19 cellular contexts compared by ENCODE assay signal in the genomic region with DNA sequence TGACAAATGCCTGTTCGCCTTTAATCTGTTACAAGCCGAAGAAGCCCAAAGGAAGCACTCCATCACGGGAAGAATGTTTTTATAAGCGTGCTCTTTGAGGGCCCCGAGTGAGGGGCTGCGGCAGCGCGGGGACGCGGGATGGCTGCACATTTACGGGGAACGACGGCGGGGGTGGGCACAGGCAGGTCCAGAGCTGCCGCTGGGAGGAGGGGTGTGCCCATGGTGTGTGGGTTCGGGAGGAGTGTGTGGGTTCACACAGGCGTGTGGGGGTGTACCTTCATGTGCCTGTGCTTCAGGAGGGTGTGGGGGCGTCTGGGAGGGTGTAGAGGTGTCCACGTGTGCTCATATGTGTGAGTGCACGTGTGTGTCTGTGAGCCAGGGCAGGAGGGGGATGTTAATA.
DNase-seq lines count a peak whose midpoint lies in the region; ATAC-seq and TF ChIP-seq lines count a peak whose summit lies in the region.
"Had no signal": no experiment of that assay in that cellular context is flagged by ENCODE, and none has a peak within 500 bp of the region (broad histone marks: within the 10 kb centered on the region; RNA-seq: fewer than 3 reads in every experiment).

No MANE protein-coding gene starts in this region.

- H4K91ac ChIP-seq in IMR-90 (ENCODE audit: insufficient read depth, low read depth, low read length), result no peak overlapping the region

- no peak for DNase-seq in IMR-90
- no peak for DNase-seq in NCI-H128 (lab: John Stamatoyannopoulos, UW; ENCODE audit: unreplicated experiment)
- DNase-seq in brain microvascular endothelial cell, result no peak
- DNase-seq in activated T-cell treated with anti-CD3 and anti-CD28 coated beads, Interleukin-2, amount 50 U/mL, for 24 hours, result no peak
- DNase-seq: C1 segment of cervical spinal cord; CD8-positive, alpha-beta T cell; GOT3; Kasumi-1; NCI-H1417 treated with DMSO at 0.1 percent for 48 hours; NCI-H1930; NCI-H226; NCI-H774; NK-92 treated with Interleukin-12 subunit alpha and Interleukin-12 subunit beta, amount 100 ng/mL, for 24 hours; SHP77 treated with DMSO at 0.1 percent for 48 hours had no signal

- H3K27ac Mint-ChIP-seq in activated T-cell treated with anti-CD3 and anti-CD28 coated beads, Interleukin-2, amount 50 U/mL, for 24 hours, result no peak overlapping the region
- H3K27ac Mint-ChIP-seq: CD8-positive, alpha-beta T cell had no signal

- no peak overlapping the region for H3K4ac ChIP-seq in IMR-90 (ENCODE audit: low read depth, low read length)

- peaks cover 2% of the 10 kb centered on the region for H3K4me1 Mint-ChIP-seq in activated T-cell treated with anti-CD3 and anti-CD28 coated beads, Interleukin-2, amount 50 U/mL, for 24 hours (ENCODE audit: low read depth)

- no peak overlapping the region for H2BK20ac ChIP-seq in IMR-90 (ENCODE audit: low read depth, low read length)

- H2BK120ac ChIP-seq in IMR-90 (ENCODE audit: low read depth, low read length), result no peak overlapping the region

- H3K36me3 Mint-ChIP-seq in activated T-cell treated with anti-CD3 and anti-CD28 coated beads, Interleukin-2, amount 50 U/mL, for 24 hours (ENCODE audit: low read depth), result no peaks in the 10 kb centered on the region
- H3K36me3 Mint-ChIP-seq: CD8-positive, alpha-beta T cell had no signal

- no peak overlapping the region for H3K4me3 Mint-ChIP-seq in activated T-cell treated with anti-CD3 and anti-CD28 coated beads, Interleukin-2, amount 50 U/mL, for 24 hours
- H3K4me3 Mint-ChIP-seq: CD8-positive, alpha-beta T cell had no signal

- POLR2A ChIA-PET in IMR-90 (lab: Charles Lee; ENCODE audit: unreplicated experiment), result no interaction called here

- WGBS in IMR-90 (ENCODE audit: extremely low coverage in 2 of 2, insufficient read length in 1 of 2), 2 experiments, result 3% methylated on average over 10 of the region's 20 CpGs; no CpG with 5 or more reads in 1 of the 2 experiments

- no peak overlapping the region for H3K4me2 ChIP-seq in IMR-90 (ENCODE audit: low read depth, low read length)
- H3K4me2 ChIP-seq in parathyroid adenoma (ENCODE audit: low read length), result peak overlapping the region; percentile 36

- H2AK5ac ChIP-seq in IMR-90 (ENCODE audit: low read depth, low read length), result no peak overlapping the region

- H2AK9ac ChIP-seq in IMR-90 (replicated peaks; ENCODE audit: low read depth, low read length, poor library complexity), result no peak overlapping the region

- no peak for TF ChIP-seq POLR2A in IMR-90 (IDR thresholded peaks at IDR 0.05; ENCODE audit: low read depth, low read length)

- H3K79me2 ChIP-seq in parathyroid adenoma, result no peaks in the 10 kb centered on the region

- H3K9ac ChIP-seq in IMR-90 (ENCODE audit: low read depth, low read length) (no peak overlapping the region), iPS-20b (ENCODE audit: low read depth, low read length) (no peak overlapping the region), parathyroid adenoma (no peak overlapping the region)

- no peaks in the 10 kb centered on the region for H3K79me1 ChIP-seq in IMR-90 (ENCODE audit: low read depth in 1 of 2, low read length in 2 of 2)

- H3K9me3 Mint-ChIP-seq in activated T-cell treated with anti-CD3 and anti-CD28 coated beads, Interleukin-2, amount 50 U/mL, for 24 hours, result no peaks in the 10 kb centered on the region
- H3K9me3 Mint-ChIP-seq: CD8-positive, alpha-beta T cell had no signal

- no peak overlapping the region for H2BK15ac ChIP-seq in IMR-90 (ENCODE audit: low read depth, low read length)

- H3K9me3 ChIP-seq in IMR-90 (ENCODE audit: control insufficient read depth, insufficient read depth, low read length) (no peaks in the 10 kb centered on the region), iPS-20b (ENCODE audit: insufficient read depth, low read depth, low read length) (no peaks in the 10 kb centered on the region), parathyroid adenoma (ENCODE audit: control insufficient read depth, low read length) (no peaks in the 10 kb centered on the region)

- no peak for ATAC-seq in IMR-90 (ENCODE audit: low read depth)
- no peak for ATAC-seq in GM19023 (IDR thresholded peaks at IDR 0.05; ENCODE audit: unreplicated experiment)
- ATAC-seq: CD8-positive, alpha-beta T cell had no signal

- intact Hi-C loops in IMR-90 (cut with micrococcal nuclease), result no loop called here

- H3K27me3 Mint-ChIP-seq in activated T-cell treated with anti-CD3 and anti-CD28 coated beads, Interleukin-2, amount 50 U/mL, for 24 hours, result peaks cover 62% of the 10 kb centered on the region

- H2AFZ ChIP-seq in IMR-90 (replicated peaks; ENCODE audit: low read length, poor library complexity) (peak overlapping the region; percentile 53), parathyroid adenoma (no peak overlapping the region)

- H3K56ac ChIP-seq in IMR-90 (ENCODE audit: extremely low read depth, insufficient read depth, low read length), result no peak overlapping the region

- H3K4me3 ChIP-seq in IMR-90 (ENCODE audit: insufficient read depth, low read depth, low read length) (no peak overlapping the region), iPS-20b (ENCODE audit: low read length) (peak overlapping the region; percentile 13; the same call in 1 of the 2 replicates), parathyroid adenoma (ENCODE audit: low read depth, low read length) (no peak overlapping the region), brain microvascular endothelial cell (ENCODE audit: low read depth, low read length) (no peak overlapping the region)
- H3K4me3 ChIP-seq: SK-N-MC had no signal

- H2BK5ac ChIP-seq in IMR-90 (ENCODE audit: low read depth, low read length, poor library complexity, severe bottlenecking), result no peak overlapping the region

- no peak overlapping the region for H3K23ac ChIP-seq in IMR-90 (ENCODE audit: low read depth, low read length)

- BruUV-seq in IMR-90 (replicated peaks; lab: Mats Ljungman, UMichigan), result no TSS peak

- H4K8ac ChIP-seq in IMR-90 (ENCODE audit: low read depth in 2 of 2, low read length in 2 of 2), result no peak overlapping the region

- H3K4me1 ChIP-seq in IMR-90 (ENCODE audit: control insufficient read depth, insufficient read depth, low read length), result no peaks in the 10 kb centered on the region
- peaks cover 28% of the 10 kb centered on the region for H3K4me1 ChIP-seq in iPS-20b (ENCODE audit: insufficient read depth, low read length)
- H3K4me1 ChIP-seq in parathyroid adenoma, result no peaks in the 10 kb centered on the region

- in situ Hi-C loops in IMR-90 (cut with MboI; ENCODE audit: low sequenced_read_pairs) (loop anchor here (25.0 kb wide), 1 partner anchor 731 kb away; no protein-coding TSS in a partner anchor), brain microvascular endothelial cell (cut with HindIII; ENCODE audit: low pct_ligation_motif_present, low sequenced_read_pairs) (no loop called here)

- no peaks in the 10 kb centered on the region for H3K36me3 ChIP-seq in IMR-90 (ENCODE audit: control insufficient read depth, insufficient read depth, low read length)
- H3K36me3 ChIP-seq in iPS-20b (ENCODE audit: insufficient read depth, low read depth, low read length), result no peaks in the 10 kb centered on the region
- H3K36me3 ChIP-seq in parathyroid adenoma (ENCODE audit: control insufficient read depth, insufficient read depth, low read length), result no peaks in the 10 kb centered on the region
- H3K36me3 ChIP-seq in brain microvascular endothelial cell (replicated peaks), result no peaks in the 10 kb centered on the region

- H3K27ac ChIP-seq in IMR-90 (ENCODE audit: insufficient read depth, low read length) (no peak overlapping the region), iPS-20b (ENCODE audit: low read length) (no peak overlapping the region), parathyroid adenoma (no peak overlapping the region), brain microvascular endothelial cell (no peak overlapping the region)
- H3K27ac ChIP-seq: RWPE1, SK-N-MC had no signal

- H3K27me3 ChIP-seq in IMR-90 (ENCODE audit: control insufficient read depth, insufficient read depth, low read length) (peaks cover 25% of the 10 kb centered on the region), iPS-20b (ENCODE audit: insufficient read depth, low read length) (peaks cover 32% of the 10 kb centered on the region), parathyroid adenoma (ENCODE audit: control insufficient read depth, insufficient read depth, low read length) (no peaks in the 10 kb centered on the region), brain microvascular endothelial cell (replicated peaks) (peaks cover 27% of the 10 kb centered on the region)

- TF ChIP-seq CTCF in IMR-90 (conservative IDR thresholded peaks at IDR 0.05; ENCODE audit: low read depth, low read length), result no peak
- TF ChIP-seq CTCF in parathyroid adenoma (IDR thresholded peaks at IDR 0.05), result no peak
- no peak for TF ChIP-seq CTCF in brain microvascular endothelial cell (IDR thresholded peaks at IDR 0.05; ENCODE audit: low read depth, low read length, missing control alignments)

- no peak for TF ChIP-seq RAD21 in IMR-90 (IDR thresholded peaks at IDR 0.05; ENCODE audit: low read length)

- dilution Hi-C loops in IMR-90 (cut with HindIII; ENCODE audit: low sequenced_read_pairs, unreplicated experiment), result no loop called here

- peaks cover 3% of the 10 kb centered on the region; the same call in 1 of the 2 replicates for H3K9me1 ChIP-seq in IMR-90 (ENCODE audit: insufficient read depth, low read length)

- CTCF ChIA-PET in IMR-90 (lab: Yijun Ruan, JAX), result no interaction called here

- H3K14ac ChIP-seq in IMR-90 (replicated peaks; ENCODE audit: low read depth, low read length), result no peak overlapping the region

- H4K5ac ChIP-seq in IMR-90 (ENCODE audit: low read depth, low read length), result no peak overlapping the region

- no peaks in the 10 kb centered on the region for H4K20me1 ChIP-seq in IMR-90 (ENCODE audit: insufficient read depth, low read length)

- H3K18ac ChIP-seq in IMR-90 (ENCODE audit: low read depth, low read length), result no peak overlapping the region

TF ChIP-seq in IMR-90, 13 proteins besides CTCF, POLR2A, EP300 and RAD21 (continues in another document):
- TF ChIP-seq RFX5 (IDR thresholded peaks at IDR 0.05; ENCODE audit: low read depth, low read length) (no peak), SMC3 (IDR thresholded peaks at IDR 0.05; ENCODE audit: low read depth, low read length) (no peak), MAFK (IDR thresholded peaks at IDR 0.05; ENCODE audit: low read depth, low read length) (no peak), RCOR1 (IDR thresholded peaks at IDR 0.05; ENCODE audit: insufficient replicate concordance, low read length) (no peak), ELK1 (IDR thresholded peaks at IDR 0.05; ENCODE audit: borderline replicate concordance, low read depth, low read length) (no peak), MAZ (IDR thresholded peaks at IDR 0.05; ENCODE audit: borderline replicate concordance, low read depth, low read length) (no peak)
